ENCODE assay signal across 1 cellular context in the genomic region with DNA sequence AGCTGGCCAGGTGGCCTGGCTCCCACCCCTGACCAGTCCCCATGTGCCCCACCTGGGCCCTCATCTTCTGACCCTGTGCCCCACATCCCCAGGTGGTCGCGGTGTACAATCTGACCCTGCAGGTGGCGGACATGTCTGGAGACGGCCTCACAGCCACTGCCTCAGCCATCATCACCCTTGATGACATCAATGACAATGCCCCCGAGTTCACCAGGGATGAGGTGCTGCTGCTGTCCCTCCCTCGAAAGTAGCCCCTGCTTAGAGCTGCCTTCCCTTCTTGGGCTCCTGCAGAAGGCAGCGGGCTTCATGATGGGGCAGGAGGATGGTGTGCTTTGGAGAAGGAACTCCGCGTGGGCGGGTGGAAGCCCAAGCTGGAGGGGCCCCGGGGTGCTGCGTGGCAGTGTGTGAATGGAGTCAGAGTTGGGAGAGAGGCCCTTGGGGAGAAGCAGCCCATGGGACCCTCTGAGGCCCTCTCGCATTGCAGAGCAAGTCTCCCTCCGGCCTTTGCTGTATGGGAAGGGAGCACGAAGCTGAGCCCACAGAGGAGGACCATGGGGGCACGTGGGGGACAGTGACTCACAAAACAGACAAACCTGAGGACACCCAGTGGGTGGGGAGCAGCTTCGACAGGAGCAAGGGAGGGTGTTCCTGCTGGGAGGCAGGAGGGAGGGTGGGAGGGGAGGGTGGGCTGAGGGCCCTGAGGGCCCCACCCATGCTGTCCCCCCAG.
TF ChIP-seq lines count a peak whose summit lies in the region.

No MANE protein-coding gene starts in this region.

TF ChIP-seq in K562, 482 proteins besides CTCF, POLR2A, EP300 and RAD21 (continued from another document and continues in another):
- TF ChIP-seq, protein P1, sequence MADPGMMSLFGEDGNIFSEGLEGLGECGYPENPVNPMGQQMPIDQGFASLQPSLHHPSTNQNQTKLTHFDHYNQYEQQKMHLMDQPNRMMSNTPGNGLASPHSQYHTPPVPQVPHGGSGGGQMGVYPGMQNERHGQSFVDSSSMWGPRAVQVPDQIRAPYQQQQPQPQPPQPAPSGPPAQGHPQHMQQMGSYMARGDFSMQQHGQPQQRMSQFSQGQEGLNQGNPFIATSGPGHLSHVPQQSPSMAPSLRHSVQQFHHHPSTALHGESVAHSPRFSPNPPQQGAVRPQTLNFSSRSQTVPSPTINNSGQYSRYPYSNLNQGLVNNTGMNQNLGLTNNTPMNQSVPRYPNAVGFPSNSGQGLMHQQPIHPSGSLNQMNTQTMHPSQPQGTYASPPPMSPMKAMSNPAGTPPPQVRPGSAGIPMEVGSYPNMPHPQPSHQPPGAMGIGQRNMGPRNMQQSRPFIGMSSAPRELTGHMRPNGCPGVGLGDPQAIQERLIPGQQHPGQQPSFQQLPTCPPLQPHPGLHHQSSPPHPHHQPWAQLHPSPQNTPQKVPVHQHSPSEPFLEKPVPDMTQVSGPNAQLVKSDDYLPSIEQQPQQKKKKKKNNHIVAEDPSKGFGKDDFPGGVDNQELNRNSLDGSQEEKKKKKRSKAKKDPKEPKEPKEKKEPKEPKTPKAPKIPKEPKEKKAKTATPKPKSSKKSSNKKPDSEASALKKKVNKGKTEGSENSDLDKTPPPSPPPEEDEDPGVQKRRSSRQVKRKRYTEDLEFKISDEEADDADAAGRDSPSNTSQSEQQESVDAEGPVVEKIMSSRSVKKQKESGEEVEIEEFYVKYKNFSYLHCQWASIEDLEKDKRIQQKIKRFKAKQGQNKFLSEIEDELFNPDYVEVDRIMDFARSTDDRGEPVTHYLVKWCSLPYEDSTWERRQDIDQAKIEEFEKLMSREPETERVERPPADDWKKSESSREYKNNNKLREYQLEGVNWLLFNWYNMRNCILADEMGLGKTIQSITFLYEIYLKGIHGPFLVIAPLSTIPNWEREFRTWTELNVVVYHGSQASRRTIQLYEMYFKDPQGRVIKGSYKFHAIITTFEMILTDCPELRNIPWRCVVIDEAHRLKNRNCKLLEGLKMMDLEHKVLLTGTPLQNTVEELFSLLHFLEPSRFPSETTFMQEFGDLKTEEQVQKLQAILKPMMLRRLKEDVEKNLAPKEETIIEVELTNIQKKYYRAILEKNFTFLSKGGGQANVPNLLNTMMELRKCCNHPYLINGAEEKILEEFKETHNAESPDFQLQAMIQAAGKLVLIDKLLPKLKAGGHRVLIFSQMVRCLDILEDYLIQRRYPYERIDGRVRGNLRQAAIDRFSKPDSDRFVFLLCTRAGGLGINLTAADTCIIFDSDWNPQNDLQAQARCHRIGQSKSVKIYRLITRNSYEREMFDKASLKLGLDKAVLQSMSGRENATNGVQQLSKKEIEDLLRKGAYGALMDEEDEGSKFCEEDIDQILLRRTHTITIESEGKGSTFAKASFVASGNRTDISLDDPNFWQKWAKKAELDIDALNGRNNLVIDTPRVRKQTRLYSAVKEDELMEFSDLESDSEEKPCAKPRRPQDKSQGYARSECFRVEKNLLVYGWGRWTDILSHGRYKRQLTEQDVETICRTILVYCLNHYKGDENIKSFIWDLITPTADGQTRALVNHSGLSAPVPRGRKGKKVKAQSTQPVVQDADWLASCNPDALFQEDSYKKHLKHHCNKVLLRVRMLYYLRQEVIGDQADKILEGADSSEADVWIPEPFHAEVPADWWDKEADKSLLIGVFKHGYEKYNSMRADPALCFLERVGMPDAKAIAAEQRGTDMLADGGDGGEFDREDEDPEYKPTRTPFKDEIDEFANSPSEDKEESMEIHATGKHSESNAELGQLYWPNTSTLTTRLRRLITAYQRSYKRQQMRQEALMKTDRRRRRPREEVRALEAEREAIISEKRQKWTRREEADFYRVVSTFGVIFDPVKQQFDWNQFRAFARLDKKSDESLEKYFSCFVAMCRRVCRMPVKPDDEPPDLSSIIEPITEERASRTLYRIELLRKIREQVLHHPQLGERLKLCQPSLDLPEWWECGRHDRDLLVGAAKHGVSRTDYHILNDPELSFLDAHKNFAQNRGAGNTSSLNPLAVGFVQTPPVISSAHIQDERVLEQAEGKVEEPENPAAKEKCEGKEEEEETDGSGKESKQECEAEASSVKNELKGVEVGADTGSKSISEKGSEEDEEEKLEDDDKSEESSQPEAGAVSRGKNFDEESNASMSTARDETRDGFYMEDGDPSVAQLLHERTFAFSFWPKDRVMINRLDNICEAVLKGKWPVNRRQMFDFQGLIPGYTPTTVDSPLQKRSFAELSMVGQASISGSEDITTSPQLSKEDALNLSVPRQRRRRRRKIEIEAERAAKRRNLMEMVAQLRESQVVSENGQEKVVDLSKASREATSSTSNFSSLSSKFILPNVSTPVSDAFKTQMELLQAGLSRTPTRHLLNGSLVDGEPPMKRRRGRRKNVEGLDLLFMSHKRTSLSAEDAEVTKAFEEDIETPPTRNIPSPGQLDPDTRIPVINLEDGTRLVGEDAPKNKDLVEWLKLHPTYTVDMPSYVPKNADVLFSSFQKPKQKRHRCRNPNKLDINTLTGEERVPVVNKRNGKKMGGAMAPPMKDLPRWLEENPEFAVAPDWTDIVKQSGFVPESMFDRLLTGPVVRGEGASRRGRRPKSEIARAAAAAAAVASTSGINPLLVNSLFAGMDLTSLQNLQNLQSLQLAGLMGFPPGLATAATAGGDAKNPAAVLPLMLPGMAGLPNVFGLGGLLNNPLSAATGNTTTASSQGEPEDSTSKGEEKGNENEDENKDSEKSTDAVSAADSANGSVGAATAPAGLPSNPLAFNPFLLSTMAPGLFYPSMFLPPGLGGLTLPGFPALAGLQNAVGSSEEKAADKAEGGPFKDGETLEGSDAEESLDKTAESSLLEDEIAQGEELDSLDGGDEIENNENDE (IDR thresholded peaks at IDR 0.05; ENCODE audit: low read depth, low read length): no peak
- TF ChIP-seq KAT8 (IDR thresholded peaks at IDR 0.05; ENCODE audit: low read depth): no peak
- TF ChIP-seq SMARCA4 (IDR thresholded peaks at IDR 0.05): no peak
- TF ChIP-seq, protein P2, sequence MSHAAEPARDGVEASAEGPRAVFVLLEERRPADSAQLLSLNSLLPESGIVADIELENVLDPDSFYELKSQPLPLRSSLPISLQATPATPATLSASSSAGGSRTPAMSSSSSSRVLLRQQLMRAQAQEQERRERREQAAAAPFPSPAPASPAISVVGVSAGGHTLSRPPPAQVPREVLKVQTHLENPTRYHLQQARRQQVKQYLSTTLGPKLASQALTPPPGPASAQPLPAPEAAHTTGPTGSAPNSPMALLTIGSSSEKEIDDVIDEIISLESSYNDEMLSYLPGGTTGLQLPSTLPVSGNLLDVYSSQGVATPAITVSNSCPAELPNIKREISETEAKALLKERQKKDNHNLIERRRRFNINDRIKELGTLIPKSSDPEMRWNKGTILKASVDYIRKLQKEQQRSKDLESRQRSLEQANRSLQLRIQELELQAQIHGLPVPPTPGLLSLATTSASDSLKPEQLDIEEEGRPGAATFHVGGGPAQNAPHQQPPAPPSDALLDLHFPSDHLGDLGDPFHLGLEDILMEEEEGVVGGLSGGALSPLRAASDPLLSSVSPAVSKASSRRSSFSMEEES (CRISPR knock-in tag; IDR thresholded peaks at IDR 0.05): no peak
- TF ChIP-seq FOXA3 (CRISPR knock-in tag; conservative IDR thresholded peaks at IDR 0.05 in 1 of 2, IDR thresholded peaks at IDR 0.05 in 1 of 2): no peak
- TF ChIP-seq SLC30A9 (CRISPR knock-in tag; IDR thresholded peaks at IDR 0.05): no peak
- no peak for TF ChIP-seq NCOA6 (IDR thresholded peaks at IDR 0.05)
- no peak for TF ChIP-seq PRPF4 (IDR thresholded peaks at IDR 0.05; ENCODE audit: insufficient read depth, low read depth, low read length, poor library complexity, severe bottlenecking)
- TF ChIP-seq, protein P3, sequence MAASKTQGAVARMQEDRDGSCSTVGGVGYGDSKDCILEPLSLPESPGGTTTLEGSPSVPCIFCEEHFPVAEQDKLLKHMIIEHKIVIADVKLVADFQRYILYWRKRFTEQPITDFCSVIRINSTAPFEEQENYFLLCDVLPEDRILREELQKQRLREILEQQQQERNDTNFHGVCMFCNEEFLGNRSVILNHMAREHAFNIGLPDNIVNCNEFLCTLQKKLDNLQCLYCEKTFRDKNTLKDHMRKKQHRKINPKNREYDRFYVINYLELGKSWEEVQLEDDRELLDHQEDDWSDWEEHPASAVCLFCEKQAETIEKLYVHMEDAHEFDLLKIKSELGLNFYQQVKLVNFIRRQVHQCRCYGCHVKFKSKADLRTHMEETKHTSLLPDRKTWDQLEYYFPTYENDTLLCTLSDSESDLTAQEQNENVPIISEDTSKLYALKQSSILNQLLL (CRISPR knock-in tag; IDR thresholded peaks at IDR 0.05; ENCODE audit: borderline replicate concordance): no peak
- no peak for TF ChIP-seq FOXJ2 (tag; IDR thresholded peaks at IDR 0.05)
- TF ChIP-seq, protein P4, sequence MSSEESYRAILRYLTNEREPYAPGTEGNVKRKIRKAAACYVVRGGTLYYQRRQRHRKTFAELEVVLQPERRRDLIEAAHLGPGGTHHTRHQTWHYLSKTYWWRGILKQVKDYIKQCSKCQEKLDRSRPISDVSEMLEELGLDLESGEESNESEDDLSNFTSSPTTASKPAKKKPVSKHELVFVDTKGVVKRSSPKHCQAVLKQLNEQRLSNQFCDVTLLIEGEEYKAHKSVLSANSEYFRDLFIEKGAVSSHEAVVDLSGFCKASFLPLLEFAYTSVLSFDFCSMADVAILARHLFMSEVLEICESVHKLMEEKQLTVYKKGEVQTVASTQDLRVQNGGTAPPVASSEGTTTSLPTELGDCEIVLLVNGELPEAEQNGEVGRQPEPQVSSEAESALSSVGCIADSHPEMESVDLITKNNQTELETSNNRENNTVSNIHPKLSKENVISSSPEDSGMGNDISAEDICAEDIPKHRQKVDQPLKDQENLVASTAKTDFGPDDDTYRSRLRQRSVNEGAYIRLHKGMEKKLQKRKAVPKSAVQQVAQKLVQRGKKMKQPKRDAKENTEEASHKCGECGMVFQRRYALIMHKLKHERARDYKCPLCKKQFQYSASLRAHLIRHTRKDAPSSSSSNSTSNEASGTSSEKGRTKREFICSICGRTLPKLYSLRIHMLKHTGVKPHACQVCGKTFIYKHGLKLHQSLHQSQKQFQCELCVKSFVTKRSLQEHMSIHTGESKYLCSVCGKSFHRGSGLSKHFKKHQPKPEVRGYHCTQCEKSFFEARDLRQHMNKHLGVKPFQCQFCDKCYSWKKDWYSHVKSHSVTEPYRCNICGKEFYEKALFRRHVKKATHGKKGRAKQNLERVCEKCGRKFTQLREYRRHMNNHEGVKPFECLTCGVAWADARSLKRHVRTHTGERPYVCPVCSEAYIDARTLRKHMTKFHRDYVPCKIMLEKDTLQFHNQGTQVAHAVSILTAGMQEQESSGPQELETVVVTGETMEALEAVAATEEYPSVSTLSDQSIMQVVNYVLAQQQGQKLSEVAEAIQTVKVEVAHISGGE (CRISPR knock-in tag; IDR thresholded peaks at IDR 0.05): no peak
- TF ChIP-seq DDX20 (tag; IDR thresholded peaks at IDR 0.05; ENCODE audit: low read depth): no peak
- no peak for TF ChIP-seq KAT7 (CRISPR knock-in tag; IDR thresholded peaks at IDR 0.05; ENCODE audit: borderline replicate concordance)
- TF ChIP-seq RBM17 (IDR thresholded peaks at IDR 0.05; ENCODE audit: borderline replicate concordance, low read depth, low read length): no peak
- TF ChIP-seq HLTF (IDR thresholded peaks at IDR 0.05): no peak
- no peak for TF ChIP-seq ARHGAP35 (IDR thresholded peaks at IDR 0.05; ENCODE audit: partially characterized antibody)
- no peak for TF ChIP-seq POU5F1 (IDR thresholded peaks at IDR 0.05; ENCODE audit: borderline replicate concordance, low read depth, low read length, partially characterized antibody)
- TF ChIP-seq NR2F6 (CRISPR knock-in tag; IDR thresholded peaks at IDR 0.05): no peak
- no peak for TF ChIP-seq NR4A1 (CRISPR knock-in tag; IDR thresholded peaks at IDR 0.05)
- no peak for TF ChIP-seq NR4A1 (tag; IDR thresholded peaks at IDR 0.05)
- TF ChIP-seq, protein P5, sequence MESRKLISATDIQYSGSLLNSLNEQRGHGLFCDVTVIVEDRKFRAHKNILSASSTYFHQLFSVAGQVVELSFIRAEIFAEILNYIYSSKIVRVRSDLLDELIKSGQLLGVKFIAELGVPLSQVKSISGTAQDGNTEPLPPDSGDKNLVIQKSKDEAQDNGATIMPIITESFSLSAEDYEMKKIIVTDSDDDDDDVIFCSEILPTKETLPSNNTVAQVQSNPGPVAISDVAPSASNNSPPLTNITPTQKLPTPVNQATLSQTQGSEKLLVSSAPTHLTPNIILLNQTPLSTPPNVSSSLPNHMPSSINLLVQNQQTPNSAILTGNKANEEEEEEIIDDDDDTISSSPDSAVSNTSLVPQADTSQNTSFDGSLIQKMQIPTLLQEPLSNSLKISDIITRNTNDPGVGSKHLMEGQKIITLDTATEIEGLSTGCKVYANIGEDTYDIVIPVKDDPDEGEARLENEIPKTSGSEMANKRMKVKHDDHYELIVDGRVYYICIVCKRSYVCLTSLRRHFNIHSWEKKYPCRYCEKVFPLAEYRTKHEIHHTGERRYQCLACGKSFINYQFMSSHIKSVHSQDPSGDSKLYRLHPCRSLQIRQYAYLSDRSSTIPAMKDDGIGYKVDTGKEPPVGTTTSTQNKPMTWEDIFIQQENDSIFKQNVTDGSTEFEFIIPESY (CRISPR knock-in tag; IDR thresholded peaks at IDR 0.05): no peak
- TF ChIP-seq, protein P6, sequence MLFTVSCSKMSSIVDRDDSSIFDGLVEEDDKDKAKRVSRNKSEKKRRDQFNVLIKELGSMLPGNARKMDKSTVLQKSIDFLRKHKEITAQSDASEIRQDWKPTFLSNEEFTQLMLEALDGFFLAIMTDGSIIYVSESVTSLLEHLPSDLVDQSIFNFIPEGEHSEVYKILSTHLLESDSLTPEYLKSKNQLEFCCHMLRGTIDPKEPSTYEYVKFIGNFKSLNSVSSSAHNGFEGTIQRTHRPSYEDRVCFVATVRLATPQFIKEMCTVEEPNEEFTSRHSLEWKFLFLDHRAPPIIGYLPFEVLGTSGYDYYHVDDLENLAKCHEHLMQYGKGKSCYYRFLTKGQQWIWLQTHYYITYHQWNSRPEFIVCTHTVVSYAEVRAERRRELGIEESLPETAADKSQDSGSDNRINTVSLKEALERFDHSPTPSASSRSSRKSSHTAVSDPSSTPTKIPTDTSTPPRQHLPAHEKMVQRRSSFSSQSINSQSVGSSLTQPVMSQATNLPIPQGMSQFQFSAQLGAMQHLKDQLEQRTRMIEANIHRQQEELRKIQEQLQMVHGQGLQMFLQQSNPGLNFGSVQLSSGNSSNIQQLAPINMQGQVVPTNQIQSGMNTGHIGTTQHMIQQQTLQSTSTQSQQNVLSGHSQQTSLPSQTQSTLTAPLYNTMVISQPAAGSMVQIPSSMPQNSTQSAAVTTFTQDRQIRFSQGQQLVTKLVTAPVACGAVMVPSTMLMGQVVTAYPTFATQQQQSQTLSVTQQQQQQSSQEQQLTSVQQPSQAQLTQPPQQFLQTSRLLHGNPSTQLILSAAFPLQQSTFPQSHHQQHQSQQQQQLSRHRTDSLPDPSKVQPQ (CRISPR knock-in tag; IDR thresholded peaks at IDR 0.05; ENCODE audit: borderline replicate concordance): no peak
- TF ChIP-seq BRCA1 (IDR thresholded peaks at IDR 0.05): no peak
- TF ChIP-seq BRCA1 (CRISPR knock-in tag; IDR thresholded peaks at IDR 0.05): no peak
- no peak for TF ChIP-seq ZBED1 (IDR thresholded peaks at IDR 0.05)
- no peak for TF ChIP-seq GTF2E2 (tag; IDR thresholded peaks at IDR 0.05)
- TF ChIP-seq ZNF589 (CRISPR knock-in tag; IDR thresholded peaks at IDR 0.05; ENCODE audit: low read depth): no peak
- peak; percentile 82 for TF ChIP-seq ZNF263 (CRISPR knock-in tag; IDR thresholded peaks at IDR 0.05; ENCODE audit: borderline replicate concordance)
- TF ChIP-seq, protein P7, sequence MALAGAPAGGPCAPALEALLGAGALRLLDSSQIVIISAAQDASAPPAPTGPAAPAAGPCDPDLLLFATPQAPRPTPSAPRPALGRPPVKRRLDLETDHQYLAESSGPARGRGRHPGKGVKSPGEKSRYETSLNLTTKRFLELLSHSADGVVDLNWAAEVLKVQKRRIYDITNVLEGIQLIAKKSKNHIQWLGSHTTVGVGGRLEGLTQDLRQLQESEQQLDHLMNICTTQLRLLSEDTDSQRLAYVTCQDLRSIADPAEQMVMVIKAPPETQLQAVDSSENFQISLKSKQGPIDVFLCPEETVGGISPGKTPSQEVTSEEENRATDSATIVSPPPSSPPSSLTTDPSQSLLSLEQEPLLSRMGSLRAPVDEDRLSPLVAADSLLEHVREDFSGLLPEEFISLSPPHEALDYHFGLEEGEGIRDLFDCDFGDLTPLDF (CRISPR knock-in tag; IDR thresholded peaks at IDR 0.05): no peak
- no peak for TF ChIP-seq KLF10 (CRISPR knock-in tag; IDR thresholded peaks at IDR 0.05)
- TF ChIP-seq RNF2 (IDR thresholded peaks at IDR 0.05): no peak
